In the genomic region with DNA sequence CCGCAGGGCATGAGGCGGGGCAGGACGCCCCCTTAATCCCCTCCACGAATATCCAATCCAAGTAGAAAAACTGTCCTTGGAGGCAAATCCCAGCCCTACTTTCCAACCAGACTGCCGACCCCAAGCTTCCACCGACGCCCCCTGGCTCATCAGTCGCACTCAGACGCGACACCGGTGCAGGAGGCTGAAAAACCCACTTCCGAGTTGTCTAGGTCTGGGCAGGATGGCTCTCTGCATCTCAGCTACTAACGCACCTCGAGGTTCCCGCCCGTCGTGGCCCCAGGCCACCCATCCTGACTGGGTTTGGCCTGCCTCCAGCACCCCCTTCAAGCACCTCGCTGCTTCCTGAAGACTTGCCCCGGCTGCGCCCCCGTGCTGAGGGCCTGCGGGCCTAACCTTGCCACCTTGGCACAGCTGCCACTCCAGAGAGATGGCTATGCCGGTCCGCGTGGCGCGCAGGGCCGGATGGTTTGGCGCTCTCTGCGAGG, we compare ENCODE assay signal across 10 cellular contexts. TPM values are rescaled to one million over a fixed set of nuclear protein-coding genes. Genes with fewer than 3 reads are reported as not detected.
A peak's percentile ranks its signal among the peaks of the same experiment; 100 is the strongest.
DNase-seq lines count a peak whose midpoint lies in the region; ATAC-seq and TF ChIP-seq lines count a peak whose summit lies in the region.
"Had no signal": no experiment of that assay in that cellular context is flagged by ENCODE, and none has a peak within 500 bp of the region (broad histone marks: within the 10 kb centered on the region; RNA-seq: fewer than 3 reads in every experiment).

No MANE protein-coding gene starts in this region.

- peaks cover 3% of the 10 kb centered on the region for H3K9me3 Mint-ChIP-seq in neural progenitor cell

- TF ChIP-seq CTCF in RWPE2 (IDR thresholded peaks at IDR 0.05; ENCODE audit: poor library complexity, severe bottlenecking) (no peak), fibroblast of lung (conservative IDR thresholded peaks at IDR 0.05 in 1 of 2, IDR thresholded peaks at IDR 0.05 in 1 of 2; ENCODE audit: low read depth in 1 of 2, low read length in 2 of 2) (no peak), neural progenitor cell (IDR thresholded peaks at IDR 0.05) (no peak), GM20000 (IDR thresholded peaks at IDR 0.05; ENCODE audit: extremely low read depth, missing control alignments) (no peak)

- peaks cover 14% of the 10 kb centered on the region for H3K36me3 Mint-ChIP-seq in neural progenitor cell

- H3K36me3 ChIP-seq in ACC112 (ENCODE audit: insufficient read depth, low read length) (no peaks in the 10 kb centered on the region), RWPE2 (ENCODE audit: low read depth) (no peaks in the 10 kb centered on the region), fibroblast of lung (ENCODE audit: control insufficient read depth, insufficient read depth, low read length) (no peaks in the 10 kb centered on the region), neural progenitor cell (peaks cover 6% of the 10 kb centered on the region)
- H3K36me3 ChIP-seq: neutrophil had no signal

- H3K4me1 ChIP-seq in ACC112 (ENCODE audit: control insufficient read depth, insufficient read depth, low read length, unreplicated experiment): no peaks in the 10 kb centered on the region
- H3K4me1 ChIP-seq in RWPE2 (ENCODE audit: insufficient read depth, poor library complexity, severe bottlenecking): no peaks in the 10 kb centered on the region
- H3K4me1 ChIP-seq in fibroblast of lung (ENCODE audit: control insufficient read depth, extremely low read depth, insufficient read depth, low read length): no peaks in the 10 kb centered on the region
- peaks cover 82% of the 10 kb centered on the region for H3K4me1 ChIP-seq in neural progenitor cell

- H4K20me1 ChIP-seq in fibroblast of lung (ENCODE audit: control insufficient read depth, extremely low read depth, insufficient read depth, low read length): no peaks in the 10 kb centered on the region
- H4K20me1 ChIP-seq in neural progenitor cell (ENCODE audit: low read depth): peaks cover 98% of the 10 kb centered on the region

- H3K27ac ChIP-seq in ACC112 (ENCODE audit: low read depth, low read length) (no peak overlapping the region), RWPE2 (ENCODE audit: poor library complexity, severe bottlenecking) (no peak overlapping the region), fibroblast of lung (ENCODE audit: insufficient read depth, low read length) (no peak overlapping the region), neural progenitor cell (peak overlapping the region; percentile 88)
- H3K27ac ChIP-seq: neutrophil had no signal

- H3K27me3 Mint-ChIP-seq in neural progenitor cell (ENCODE audit: insufficient read depth, low read depth): no peaks in the 10 kb centered on the region

- H3K27me3 ChIP-seq in ACC112 (ENCODE audit: insufficient read depth, low read length) (peaks cover 83% of the 10 kb centered on the region), RWPE2 (ENCODE audit: insufficient read depth, poor library complexity, severe bottlenecking) (peaks cover 18% of the 10 kb centered on the region), fibroblast of lung (ENCODE audit: control insufficient read depth, insufficient read depth, low read length) (peaks cover 16% of the 10 kb centered on the region), neural progenitor cell (no peaks in the 10 kb centered on the region)

- DNase-seq in RWPE2 (ENCODE audit: low spot score): no peak
- no peak for DNase-seq in fibroblast of lung (ENCODE audit: low read depth in 2 of 2)
- peak; percentile 72 for DNase-seq in neural progenitor cell (ENCODE audit: low spot score)
- no peak for DNase-seq in NK-92 treated with Interleukin-12 subunit alpha and Interleukin-12 subunit beta, amount 100 ng/mL, for 24 hours (lab: John Stamatoyannopoulos, UW)
- DNase-seq in NCI-H524 treated with DMSO at 0.1 percent for 48 hours (lab: John Stamatoyannopoulos, UW): no peak
- no peak for DNase-seq in GM20000 (ENCODE audit: low spot score)
- DNase-seq: DND-41 had no signal

- H3K79me2 ChIP-seq in ACC112 (ENCODE audit: control insufficient read depth, insufficient read depth, low read length, unreplicated experiment) (no peaks in the 10 kb centered on the region), fibroblast of lung (ENCODE audit: control insufficient read depth, insufficient read depth, low read length) (no peaks in the 10 kb centered on the region), neural progenitor cell (ENCODE audit: low read depth) (peaks cover 100% of the 10 kb centered on the region)

- peak overlapping the region; percentile 55 for H3K4me2 ChIP-seq in fibroblast of lung (ENCODE audit: extremely low read depth, insufficient read depth, low read length)
- peak overlapping the region; percentile 100 for H3K4me2 ChIP-seq in neural progenitor cell

- H3F3A ChIP-seq in neural progenitor cell (ENCODE audit: low read depth): peaks cover 96% of the 10 kb centered on the region

- peaks cover 69% of the 10 kb centered on the region for H3K4me1 Mint-ChIP-seq in neural progenitor cell

- H2AFZ ChIP-seq in ACC112 (ENCODE audit: low read length, unreplicated experiment) (no peak overlapping the region), fibroblast of lung (ENCODE audit: low read length) (no peak overlapping the region), neural progenitor cell (replicated peaks) (no peak overlapping the region)

- peak overlapping the region; percentile 96 for H3K27ac Mint-ChIP-seq in neural progenitor cell

- no peak overlapping the region for H3K9ac ChIP-seq in fibroblast of lung (ENCODE audit: insufficient read depth, low read length)
- no peak overlapping the region for H3K9ac ChIP-seq in neural progenitor cell

- no peaks in the 10 kb centered on the region for H3K9me3 ChIP-seq in RWPE2 (ENCODE audit: severe bottlenecking)
- no peaks in the 10 kb centered on the region for H3K9me3 ChIP-seq in fibroblast of lung (ENCODE audit: control insufficient read depth, insufficient read depth, low read depth, low read length)
- H3K9me3 ChIP-seq in neural progenitor cell (ENCODE audit: low read depth): no peaks in the 10 kb centered on the region
- H3K9me3 ChIP-seq: neutrophil had no signal

- ATAC-seq in RWPE2 (ENCODE audit: low read depth): no peak
- ATAC-seq in HG03095 (IDR thresholded peaks at IDR 0.05; ENCODE audit: unreplicated experiment): no peak

- peak overlapping the region; percentile 97 for H3K4me3 Mint-ChIP-seq in neural progenitor cell

- peak overlapping the region; percentile 73 for H3K4me3 ChIP-seq in ACC112 (ENCODE audit: low read depth, low read length)
- H3K4me3 ChIP-seq in RWPE2 (ENCODE audit: severe bottlenecking): peak overlapping the region; percentile 40
- H3K4me3 ChIP-seq in fibroblast of lung (replicated peaks in 1 of 4; ENCODE audit: control extremely low read depth in 1 of 4, insufficient read depth in 1 of 4, low read depth in 3 of 4, low read length in 4 of 4): peak overlapping the region in 1 of 4 experiments; percentile 85
- H3K4me3 ChIP-seq in neural progenitor cell: peak overlapping the region; percentile 95

RNA-seq across cellular contexts. Expression of gene RGMA, which starts 15.5 kb away (rescaled TPM):
- total RNA-seq in fibroblast of lung (1.3 and 1.5 TPM in 2 replicates), neural progenitor cell (ENCODE audit: low replicate concordance) (41.4 and 85.1 TPM in 2 replicates)
- polyA plus RNA-seq in fibroblast of lung: 0.27 and 0.76 TPM in 2 replicates
- polyA plus RNA-seq in fibroblast of lung (2012): 0.72 and 1.3 TPM in 2 replicates
- polyA minus RNA-seq in fibroblast of lung (ENCODE audit: low replicate concordance): 0.30 and 4.1 TPM in 2 replicates

Comparison
In these comparisons a context has a peak if more than half of its experiments do, and no peak if none do; other contexts are left out.
1. RNA of gene RGMA, which starts 15.5 kb away (total RNA-seq): 41.4 to 85.1 TPM in neural progenitor cell; 1.3 to 1.5 TPM in fibroblast of lung; every median in the first group is over 10 times any median in the second.